28 cellular contexts compared by ENCODE assay signal in the genomic region with DNA sequence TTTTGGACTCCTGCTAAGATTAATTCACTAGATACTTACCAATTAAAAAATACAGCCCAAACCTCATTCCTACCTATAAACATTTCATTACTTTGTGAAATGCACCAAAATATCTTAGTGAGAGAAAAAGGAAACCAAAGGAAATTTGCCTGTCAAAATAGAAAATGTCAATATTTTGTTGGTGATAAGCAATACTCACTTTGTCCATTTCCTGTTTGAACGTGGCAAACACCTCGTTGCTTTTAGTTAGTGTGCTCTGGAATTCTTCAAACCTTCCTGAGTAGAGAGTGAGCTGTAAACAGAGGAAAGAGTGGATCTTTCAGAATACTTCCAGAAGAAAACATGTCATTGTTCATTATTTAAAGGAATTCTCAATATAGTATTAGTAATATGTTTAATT. TPM values are rescaled to one million over a fixed set of nuclear protein-coding genes. Genes with fewer than 3 reads are reported as not detected.
A peak's percentile ranks its signal among the peaks of the same experiment; 100 is the strongest.
DNase-seq lines count a peak whose midpoint lies in the region; ATAC-seq and TF ChIP-seq lines count a peak whose summit lies in the region.
"Had no signal": no experiment of that assay in that cellular context is flagged by ENCODE, and none has a peak within 500 bp of the region (broad histone marks: within the 10 kb centered on the region; RNA-seq: fewer than 3 reads in every experiment).

No MANE protein-coding gene starts in this region.

- no peak for TF ChIP-seq CTCF in hepatocyte (IDR thresholded peaks at IDR 0.05; ENCODE audit: poor library complexity)
- TF ChIP-seq CTCF in ovary (IDR thresholded peaks at IDR 0.05), result no peak

- H3K9me2 ChIP-seq in hepatocyte (replicated peaks; ENCODE audit: insufficient read depth), result no peaks in the 10 kb centered on the region

- no peak overlapping the region for H3K4me3 Mint-ChIP-seq in activated naive CD4-positive, alpha-beta T cell treated with anti-CD3 and anti-CD28 coated beads, Interleukin-2, amount 10 ng/mL, durations not matched to agents 7 days and 5 days
- no peak overlapping the region for H3K4me3 Mint-ChIP-seq in activated T-helper 1 cell treated with anti-CD3 and anti-CD28 coated beads, Interleukin-12 subunit alpha, Interleukin-12 subunit beta, Interleukin-2, Interleukin-4 antibody, amounts not matched to agents 30 ng/mL and 10 ng/mL and 1 ng/mL, durations not matched to agents 14 hours and 24 hours and 36 hours
- H3K4me3 Mint-ChIP-seq: HFFc6 had no signal

- peaks cover 7% of the 10 kb centered on the region for H3K36me3 Mint-ChIP-seq in activated naive CD4-positive, alpha-beta T cell treated with anti-CD3 and anti-CD28 coated beads, Interleukin-2, amount 10 ng/mL, durations not matched to agents 7 days and 5 days
- H3K36me3 Mint-ChIP-seq in activated T-helper 1 cell treated with anti-CD3 and anti-CD28 coated beads, Interleukin-12 subunit alpha, Interleukin-12 subunit beta, Interleukin-2, Interleukin-4 antibody, amounts not matched to agents 30 ng/mL and 10 ng/mL and 1 ng/mL, durations not matched to agents 14 hours and 24 hours and 36 hours (ENCODE audit: low read depth), result peaks cover 3% of the 10 kb centered on the region

- peak overlapping the region; percentile 69 for H3K27ac Mint-ChIP-seq in activated naive CD4-positive, alpha-beta T cell treated with anti-CD3 and anti-CD28 coated beads, Interleukin-2, amount 10 ng/mL, durations not matched to agents 7 days and 5 days
- H3K27ac Mint-ChIP-seq in activated T-helper 1 cell treated with anti-CD3 and anti-CD28 coated beads, Interleukin-12 subunit alpha, Interleukin-12 subunit beta, Interleukin-2, Interleukin-4 antibody, amounts not matched to agents 30 ng/mL and 10 ng/mL and 1 ng/mL, durations not matched to agents 14 hours and 24 hours and 36 hours, result peak overlapping the region; percentile 54
- H3K27ac Mint-ChIP-seq: HFFc6 had no signal

- H4K20me1 ChIP-seq in hepatocyte (ENCODE audit: insufficient read depth, poor library complexity, severe bottlenecking), result no peaks in the 10 kb centered on the region
- H4K20me1 ChIP-seq: BLaER1 treated with 17β-estradiol and CSF1 and Interleukin-3, amounts not matched to agents 10 nM and 100 nM had no signal

- H3K27me3 ChIP-seq in hepatocyte (no peaks in the 10 kb centered on the region), ovary (no peaks in the 10 kb centered on the region)
- H3K27me3 ChIP-seq: BLaER1 treated with 17β-estradiol and CSF1 and Interleukin-3, amounts not matched to agents 10 nM and 100 nM; breast epithelium; neutrophil; SJCRH30; tibial nerve had no signal

- H3K27ac ChIP-seq in hepatocyte (no peak overlapping the region), ovary (no peak overlapping the region)
- H3K27ac ChIP-seq: BLaER1 treated with 17β-estradiol and CSF1 and Interleukin-3, amounts not matched to agents 10 nM and 100 nM; breast epithelium; KMS-11; left ventricle myocardium inferior; neutrophil; SJCRH30; tibial nerve had no signal

- H3K9me3 Mint-ChIP-seq in activated naive CD4-positive, alpha-beta T cell treated with anti-CD3 and anti-CD28 coated beads, Interleukin-2, amount 10 ng/mL, durations not matched to agents 7 days and 5 days, result peaks cover 3% of the 10 kb centered on the region
- H3K9me3 Mint-ChIP-seq in activated T-helper 1 cell treated with anti-CD3 and anti-CD28 coated beads, Interleukin-12 subunit alpha, Interleukin-12 subunit beta, Interleukin-2, Interleukin-4 antibody, amounts not matched to agents 30 ng/mL and 10 ng/mL and 1 ng/mL, durations not matched to agents 14 hours and 24 hours and 36 hours, result no peaks in the 10 kb centered on the region
- H3K9me3 Mint-ChIP-seq: HFFc6 had no signal

- no peaks in the 10 kb centered on the region for H3K79me2 ChIP-seq in hepatocyte

- TF ChIP-seq EP300 in ovary (IDR thresholded peaks at IDR 0.05), result no peak

- peaks cover 56% of the 10 kb centered on the region for H3K4me1 Mint-ChIP-seq in activated naive CD4-positive, alpha-beta T cell treated with anti-CD3 and anti-CD28 coated beads, Interleukin-2, amount 10 ng/mL, durations not matched to agents 7 days and 5 days
- H3K4me1 Mint-ChIP-seq in activated T-helper 1 cell treated with anti-CD3 and anti-CD28 coated beads, Interleukin-12 subunit alpha, Interleukin-12 subunit beta, Interleukin-2, Interleukin-4 antibody, amounts not matched to agents 30 ng/mL and 10 ng/mL and 1 ng/mL, durations not matched to agents 14 hours and 24 hours and 36 hours (ENCODE audit: low read depth), result peaks cover 57% of the 10 kb centered on the region

- WGBS in hepatocyte (ENCODE audit: low lambda C conversion rate, missing lambda C conversion rate), result 11% methylated on average over 2 of the region's 2 CpGs
- WGBS in ovary, 3 donors, result 6 to 19% (median 7%) methylated on average over 2 of the region's 2 CpGs

- no peaks in the 10 kb centered on the region for H3K9me3 ChIP-seq in hepatocyte (ENCODE audit: low read depth)
- H3K9me3 ChIP-seq in ovary, result no peaks in the 10 kb centered on the region
- H3K9me3 ChIP-seq: breast epithelium, left ventricle myocardium inferior, neutrophil, SJCRH30, tibial nerve had no signal

- H3K27me3 Mint-ChIP-seq in activated naive CD4-positive, alpha-beta T cell treated with anti-CD3 and anti-CD28 coated beads, Interleukin-2, amount 10 ng/mL, durations not matched to agents 7 days and 5 days, result peaks cover 6% of the 10 kb centered on the region
- H3K27me3 Mint-ChIP-seq in activated T-helper 1 cell treated with anti-CD3 and anti-CD28 coated beads, Interleukin-12 subunit alpha, Interleukin-12 subunit beta, Interleukin-2, Interleukin-4 antibody, amounts not matched to agents 30 ng/mL and 10 ng/mL and 1 ng/mL, durations not matched to agents 14 hours and 24 hours and 36 hours (ENCODE audit: insufficient read depth), result no peaks in the 10 kb centered on the region

- no peaks in the 10 kb centered on the region for H3K36me3 ChIP-seq in hepatocyte (replicated peaks; ENCODE audit: insufficient read depth, low read depth)
- no peaks in the 10 kb centered on the region for H3K36me3 ChIP-seq in ovary
- H3K36me3 ChIP-seq: breast epithelium, neutrophil, SJCRH30, tibial nerve had no signal

- no peak for TF ChIP-seq POLR2A in ovary (IDR thresholded peaks at IDR 0.05)

- H3K4me1 ChIP-seq in hepatocyte (ENCODE audit: insufficient read depth) (no peaks in the 10 kb centered on the region), ovary (ENCODE audit: insufficient read depth) (peaks cover 11% of the 10 kb centered on the region)
- H3K4me1 ChIP-seq: breast epithelium, SJCRH30 had no signal

- H3K4me2 ChIP-seq in hepatocyte, result no peak overlapping the region
- H3K4me2 ChIP-seq: BLaER1 treated with 17β-estradiol and CSF1 and Interleukin-3, amounts not matched to agents 10 nM and 100 nM; KMS-11 had no signal

- no peak for ATAC-seq in HG02571 (IDR thresholded peaks at IDR 0.05; ENCODE audit: unreplicated experiment)
- ATAC-seq in HG03442 (IDR thresholded peaks at IDR 0.05; ENCODE audit: unreplicated experiment), result no peak

- intact Hi-C loops in activated T-helper 1 cell treated with anti-CD3 and anti-CD28 coated beads, Interleukin-12 subunit alpha, Interleukin-12 subunit beta, Interleukin-2, Interleukin-4 antibody, amounts not matched to agents 30 ng/mL and 10 ng/mL and 1 ng/mL, durations not matched to agents 14 hours and 24 hours and 36 hours (cut with micrococcal nuclease), result loop anchor here (2.0 kb wide), 2 partner anchors 29 to 61 kb away; no protein-coding TSS in a partner anchor
- intact Hi-C loops in ovary (cut with DNase I), result no loop called here

- peak overlapping the region; percentile 25 for H2AFZ ChIP-seq in hepatocyte

- DNase-seq in activated naive CD4-positive, alpha-beta T cell treated with anti-CD3 and anti-CD28 coated beads, Interleukin-2, amount 10 ng/mL, durations not matched to agents 7 days and 5 days, result no peak
- no peak for DNase-seq in activated naive CD4-positive, alpha-beta T cell (lab: John Stamatoyannopoulos, UW)
- no peak for DNase-seq in activated T-helper 1 cell treated with anti-CD3 and anti-CD28 coated beads, Interleukin-12 subunit alpha, Interleukin-12 subunit beta, Interleukin-2, Interleukin-4 antibody, amounts not matched to agents 30 ng/mL and 10 ng/mL and 1 ng/mL, durations not matched to agents 14 hours and 24 hours and 36 hours (ENCODE audit: low spot score)
- DNase-seq in hepatocyte (ENCODE audit: low spot score) (no peak), ovary (no peak)
- DNase-seq: activated CD4-positive, alpha-beta T cell treated with anti-CD3 and anti-CD28 coated beads for 4 hours; activated CD8-positive, alpha-beta memory T cell treated with anti-CD3 and anti-CD28 coated beads, Interleukin-2, amount 50 U/mL, for 4 hours; activated gamma-delta T cell; amygdala; effector CD4-positive, alpha-beta T cell; EL; glutamatergic neuron; HFFc6; islet precursor cell; left ventricle myocardium inferior; NCI-H1436; NCI-H446; NCI-H82; SJCRH30; stimulated activated naive CD4-positive, alpha-beta T cell treated with Interleukin-2 at 50 U/mL for 16 hours had no signal

- no peak overlapping the region for H3K4me3 ChIP-seq in hepatocyte
- H3K4me3 ChIP-seq in ovary, result no peak overlapping the region
- H3K4me3 ChIP-seq: BLaER1 treated with 17β-estradiol and CSF1 and Interleukin-3, amounts not matched to agents 10 nM and 100 nM; breast epithelium; left ventricle myocardium inferior; SJCRH30; tibial nerve had no signal

- CTCF ChIA-PET in activated naive CD4-positive, alpha-beta T cell treated with anti-CD3 and anti-CD28 coated beads, Interleukin-2, amount 10 ng/mL, durations not matched to agents 7 days and 5 days (lab: Charles Lee), result no interaction called here

RNA-seq across cellular contexts. Expression of gene TXLNB, which starts 44.2 kb away (rescaled TPM):
- 0.08 TPM in 1 of 2 replicates, not detected in the other for total RNA-seq in activated T-helper 1 cell treated with anti-CD3 and anti-CD28 coated beads, Interleukin-12 subunit alpha, Interleukin-12 subunit beta, Interleukin-2, Interleukin-4 antibody, amounts not matched to agents 30 ng/mL and 10 ng/mL and 1 ng/mL, durations not matched to agents 14 hours and 24 hours and 36 hours
- 0.50 and 0.56 TPM in 2 replicates for total RNA-seq in hepatocyte
- 0.37 and 0.43 TPM in 2 replicates for polyA plus RNA-seq in hepatocyte
- total RNA-seq in ovary, result 1 to 10 TPM; 2.3 to 7.9 (median 3.4) TPM
- polyA plus RNA-seq in ovary, result 1 to 10 TPM; 6.1 to 6.4 TPM
- total RNA-seq: epithelial cell of proximal tubule had no signal
